In the genomic region with DNA sequence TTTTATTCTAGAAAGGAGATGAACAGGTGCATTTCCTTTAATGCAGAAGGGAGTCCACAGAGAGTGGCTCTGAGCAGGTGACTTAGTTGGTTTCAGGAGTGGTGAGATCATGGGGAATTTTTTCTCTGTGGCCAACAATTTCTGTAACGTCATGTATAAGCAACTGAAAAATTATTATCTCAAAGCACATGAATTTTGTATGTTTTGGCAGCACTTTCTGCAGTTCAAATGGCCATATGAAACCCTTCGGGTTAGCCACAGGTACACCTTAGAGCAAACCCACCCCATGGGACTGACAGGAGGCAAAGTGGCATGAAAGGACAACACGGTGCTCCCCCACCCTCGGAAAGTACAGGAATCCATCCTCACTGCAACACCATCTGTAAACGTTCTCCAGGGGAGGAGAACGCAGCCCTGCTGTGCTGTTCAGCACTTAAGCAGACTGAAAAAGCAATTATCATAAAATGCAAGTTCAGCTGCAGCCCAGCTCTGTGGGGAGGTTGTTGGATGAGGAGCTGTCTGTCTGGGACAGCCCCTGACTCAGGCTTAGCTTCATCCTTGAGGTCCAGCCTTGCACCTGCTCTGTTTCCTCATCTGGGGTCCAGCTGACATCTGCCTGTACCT, we compare ENCODE assay signal across 9 cellular contexts.
DNase-seq lines count a peak whose midpoint lies in the region; ATAC-seq and TF ChIP-seq lines count a peak whose summit lies in the region.
"Had no signal": no experiment of that assay in that cellular context is flagged by ENCODE, and none has a peak within 500 bp of the region (broad histone marks: within the 10 kb centered on the region; RNA-seq: fewer than 3 reads in every experiment).

No MANE protein-coding gene starts in this region.

- ATAC-seq in GM18867 (IDR thresholded peaks at IDR 0.05; ENCODE audit: unreplicated experiment) = peak; percentile 70
- peak; percentile 68 for ATAC-seq in GM21390 (IDR thresholded peaks at IDR 0.05; ENCODE audit: unreplicated experiment)
- ATAC-seq in HG03103 (IDR thresholded peaks at IDR 0.05; ENCODE audit: low read depth, unreplicated experiment) = peak; percentile 60
- ATAC-seq in effector memory CD8-positive, alpha-beta T cell (replicated peaks) = no peak

- no peak overlapping the region for H3K27ac Mint-ChIP-seq in nephron progenitor cell
- no peak overlapping the region for H3K27ac Mint-ChIP-seq in effector memory CD8-positive, alpha-beta T cell

- peaks cover 4% of the 10 kb centered on the region for H3K27me3 Mint-ChIP-seq in nephron progenitor cell (ENCODE audit: low read depth, poor library complexity)
- H3K27me3 Mint-ChIP-seq in effector memory CD8-positive, alpha-beta T cell = peaks cover 12 to 20% of the 10 kb centered on the region in 2 donors

- H3K27me3 ChIP-seq in WERI-Rb-1 (ENCODE audit: insufficient read depth, low read depth, severe bottlenecking) = no peaks in the 10 kb centered on the region
- H3K27me3 ChIP-seq: SJCRH30 had no signal

- no peak overlapping the region for H3K4me3 Mint-ChIP-seq in nephron progenitor cell
- no peak overlapping the region for H3K4me3 Mint-ChIP-seq in effector memory CD8-positive, alpha-beta T cell

- no peak overlapping the region for H3K4me3 ChIP-seq in WERI-Rb-1 (ENCODE audit: low read depth, low read length)
- H3K4me3 ChIP-seq: SJCRH30 had no signal

- H3K36me3 Mint-ChIP-seq in nephron progenitor cell (ENCODE audit: low read depth) = no peaks in the 10 kb centered on the region
- no peaks in the 10 kb centered on the region for H3K36me3 Mint-ChIP-seq in effector memory CD8-positive, alpha-beta T cell (ENCODE audit: insufficient read depth)

- H3K9me3 Mint-ChIP-seq in nephron progenitor cell = no peaks in the 10 kb centered on the region
- H3K9me3 Mint-ChIP-seq in effector memory CD8-positive, alpha-beta T cell = no peaks in the 10 kb centered on the region

- no peaks in the 10 kb centered on the region for H3K9me3 ChIP-seq in WERI-Rb-1 (ENCODE audit: severe bottlenecking)
- H3K9me3 ChIP-seq: SJCRH30 had no signal

- H3K4me1 Mint-ChIP-seq in nephron progenitor cell = peaks cover 13% of the 10 kb centered on the region
- no peaks in the 10 kb centered on the region for H3K4me1 Mint-ChIP-seq in effector memory CD8-positive, alpha-beta T cell (ENCODE audit: low read depth in 2 of 2)

- peak; percentile 26 for DNase-seq in WERI-Rb-1
- no peak for DNase-seq in nephron progenitor cell
- DNase-seq in activated CD8-positive, alpha-beta memory T cell treated with anti-CD3 and anti-CD28 coated beads, Interleukin-2, amount 50 U/mL, for 4 hours = no peak
- DNase-seq in NCI-H524 treated with DMSO at 0.1 percent for 48 hours (lab: John Stamatoyannopoulos, UW) = no peak
- no peak for DNase-seq in effector memory CD8-positive, alpha-beta T cell
- DNase-seq: SJCRH30 had no signal

- TF ChIP-seq CTCF in WERI-Rb-1 (IDR thresholded peaks at IDR 0.05; ENCODE audit: low read depth, low read length) (no peak), nephron progenitor cell (IDR thresholded peaks at IDR 0.05) (no peak)

- no peaks in the 10 kb centered on the region for H3K36me3 ChIP-seq in WERI-Rb-1
- H3K36me3 ChIP-seq: SJCRH30 had no signal

- H3K27ac ChIP-seq in WERI-Rb-1 = no peak overlapping the region
- H3K27ac ChIP-seq: SJCRH30 had no signal
